ENCODE assay signal across 1 cellular context in genomic region chr9:133075925-133076324, GRCh38.
TF ChIP-seq lines count a peak whose summit lies in the region.

No MANE protein-coding gene starts in this region.

TF ChIP-seq in IMR-90, 13 proteins besides CTCF, POLR2A, EP300 and RAD21:
- TF ChIP-seq BHLHE40 (IDR thresholded peaks at IDR 0.05; ENCODE audit: low read depth, low read length) (0 out of 2 replicates have a peak, but pooled peaks have one; percentile 23), RCOR1 (IDR thresholded peaks at IDR 0.05; ENCODE audit: insufficient replicate concordance, low read length) (no peak), MAZ (IDR thresholded peaks at IDR 0.05; ENCODE audit: borderline replicate concordance, low read depth, low read length) (peak; percentile 87), RFX5 (IDR thresholded peaks at IDR 0.05; ENCODE audit: low read depth, low read length) (no peak), SMC3 (IDR thresholded peaks at IDR 0.05; ENCODE audit: low read depth, low read length) (no peak; the same call in 1 of the 2 replicates), ELK1 (IDR thresholded peaks at IDR 0.05; ENCODE audit: borderline replicate concordance, low read depth, low read length) (no peak), FOS (IDR thresholded peaks at IDR 0.05; ENCODE audit: low read depth, low read length) (peak; percentile 72), CHD1 (IDR thresholded peaks at IDR 0.05; ENCODE audit: low read depth, low read length) (no peak)
